Comparison of ENCODE assay signal across 22 cellular contexts in the genomic region with DNA sequence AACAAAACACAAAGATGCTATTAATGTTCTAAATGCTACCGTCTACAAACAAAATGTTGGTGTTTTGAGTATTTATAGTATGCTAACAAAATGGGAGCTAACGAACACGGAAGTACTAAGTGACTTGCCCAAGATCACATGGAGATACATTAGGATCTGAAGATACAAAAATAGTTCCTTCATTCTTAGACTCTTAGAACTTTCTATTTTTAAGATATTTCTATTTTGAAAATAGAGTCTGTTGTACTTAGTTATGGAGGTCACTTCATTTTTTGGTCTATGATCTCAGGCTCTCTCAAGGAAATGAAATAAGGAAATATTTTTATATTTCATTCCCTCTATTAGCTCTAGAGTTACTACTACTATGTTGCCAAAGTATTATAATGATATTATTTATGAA.
"Had no signal": no experiment of that assay in that cellular context is flagged by ENCODE, and none has a peak within 500 bp of the region (broad histone marks: within the 10 kb centered on the region; RNA-seq: fewer than 3 reads in every experiment).

No MANE protein-coding gene starts in this region.

- H3K27ac ChIP-seq: breast epithelium, parathyroid adenoma, right lobe of liver, testis, upper lobe of right lung, WERI-Rb-1 had no signal

- H3K27me3 Mint-ChIP-seq: activated T-helper 17 cell treated with anti-CD3 and anti-CD28 coated beads, Interleukin-2, amount 50 U/mL, for 72 hours; dendritic cell treated with granulocyte-macrophage colony-stimulating factor and Interleukin-4, amounts not matched to agents 40 ng/mL and 50 ng/mL, for 4 days had no signal

- H3K4me3 Mint-ChIP-seq: activated CD8-positive, alpha-beta T cell treated with anti-CD3 and anti-CD28 coated beads, Interleukin-2, amount 10 ng/mL, durations not matched to agents 7 days and 5 days; activated T-helper 17 cell treated with anti-CD3 and anti-CD28 coated beads, Interleukin-2, amount 50 U/mL, for 72 hours; dendritic cell treated with granulocyte-macrophage colony-stimulating factor and Interleukin-4, amounts not matched to agents 40 ng/mL and 50 ng/mL, for 4 days; natural killer cell treated with Interleukin-12 subunit alpha and Interleukin-12 subunit beta and Interleukin-15 and Interleukin-18, amount 100 ng/mL, for 72 hours; stimulated activated naive B cell treated with anti-CD40 and anti-IgM and Interleukin-4, amounts not matched to agents 10 μg/mL and 1 μg/mL and 100 μg/mL, for 72 hours had no signal

- H3K27ac Mint-ChIP-seq: activated CD8-positive, alpha-beta T cell treated with anti-CD3 and anti-CD28 coated beads, Interleukin-2, amount 10 ng/mL, durations not matched to agents 7 days and 5 days; activated naive CD4-positive, alpha-beta T cell treated with anti-CD3 and anti-CD28 coated beads, Interleukin-2, amount 50 U/mL, for 72 hours; activated T-helper 17 cell treated with anti-CD3 and anti-CD28 coated beads, Interleukin-2, amount 50 U/mL, for 72 hours; dendritic cell treated with granulocyte-macrophage colony-stimulating factor and Interleukin-4, amounts not matched to agents 40 ng/mL and 50 ng/mL, for 4 days; natural killer cell treated with Interleukin-12 subunit alpha and Interleukin-12 subunit beta and Interleukin-15 and Interleukin-18, amount 100 ng/mL, for 72 hours; stimulated activated naive B cell treated with anti-CD40 and anti-IgM and Interleukin-4, amounts not matched to agents 10 μg/mL and 1 μg/mL and 100 μg/mL, for 72 hours had no signal

- H3K36me3 ChIP-seq: breast epithelium had no signal

- H3K4me1 Mint-ChIP-seq: activated T-helper 17 cell treated with anti-CD3 and anti-CD28 coated beads, Interleukin-2, amount 50 U/mL, for 72 hours; stimulated activated naive B cell treated with anti-CD40 and anti-IgM and Interleukin-4, amounts not matched to agents 10 μg/mL and 1 μg/mL and 100 μg/mL, for 72 hours had no signal

- H3K4me1 ChIP-seq: breast epithelium, parathyroid adenoma, right lobe of liver, testis had no signal

- H3K9me3 Mint-ChIP-seq: activated naive CD4-positive, alpha-beta T cell treated with anti-CD3 and anti-CD28 coated beads, Interleukin-2, amount 50 U/mL, for 72 hours; activated T-helper 17 cell treated with anti-CD3 and anti-CD28 coated beads, Interleukin-2, amount 50 U/mL, for 72 hours; dendritic cell treated with granulocyte-macrophage colony-stimulating factor and Interleukin-4, amounts not matched to agents 40 ng/mL and 50 ng/mL, for 4 days; natural killer cell treated with Interleukin-12 subunit alpha and Interleukin-12 subunit beta and Interleukin-15 and Interleukin-18, amount 100 ng/mL, for 72 hours; stimulated activated naive B cell treated with anti-CD40 and anti-IgM and Interleukin-4, amounts not matched to agents 10 μg/mL and 1 μg/mL and 100 μg/mL, for 72 hours had no signal

- H3K27me3 ChIP-seq: breast epithelium, right lobe of liver, testis, upper lobe of right lung had no signal

- H3K36me3 Mint-ChIP-seq: activated naive CD4-positive, alpha-beta T cell treated with anti-CD3 and anti-CD28 coated beads, Interleukin-2, amount 50 U/mL, for 72 hours; natural killer cell treated with Interleukin-12 subunit alpha and Interleukin-12 subunit beta and Interleukin-15 and Interleukin-18, amount 100 ng/mL, for 72 hours; stimulated activated naive B cell treated with anti-CD40 and anti-IgM and Interleukin-4, amounts not matched to agents 10 μg/mL and 1 μg/mL and 100 μg/mL, for 72 hours had no signal

- H2AFZ ChIP-seq: parathyroid adenoma had no signal

- ATAC-seq: activated CD8-positive, alpha-beta T cell treated with anti-CD3 and anti-CD28 coated beads, Interleukin-2, amount 10 ng/mL, durations not matched to agents 7 days and 5 days; activated naive CD4-positive, alpha-beta T cell treated with anti-CD3 and anti-CD28 coated beads, Interleukin-2, amount 50 U/mL, for 72 hours; activated T-helper 17 cell treated with anti-CD3 and anti-CD28 coated beads, Interleukin-2, amount 50 U/mL, for 72 hours; natural killer cell treated with Interleukin-12 subunit alpha and Interleukin-12 subunit beta and Interleukin-15 and Interleukin-18, amount 100 ng/mL, for 72 hours; right lobe of liver; stimulated activated naive B cell treated with anti-CD40 and anti-IgM and Interleukin-4, amounts not matched to agents 10 μg/mL and 1 μg/mL and 100 μg/mL, for 72 hours; upper lobe of right lung had no signal

- H3K4me2 ChIP-seq: SK-N-SH had no signal

- H3K9me3 ChIP-seq: breast epithelium, right lobe of liver, SK-N-SH, testis, upper lobe of right lung had no signal

- DNase-seq: activated CD4-positive, alpha-beta T cell treated with anti-CD3 and anti-CD28 coated beads for 1 hour; activated CD4-positive, alpha-beta T cell treated with anti-CD3 and anti-CD28 coated beads, Interleukin-2, amount 50 U/mL, for 1 hour; activated CD8-positive, alpha-beta T cell treated with anti-CD3 and anti-CD28 coated beads, Interleukin-2, amount 10 ng/mL, durations not matched to agents 7 days and 5 days; activated T-cell treated with anti-CD3 and anti-CD28 coated beads, Interleukin-2, amount 50 U/mL, for 1 hour; cerebellar nuclear complex; effector CD4-positive, alpha-beta T cell; right lobe of liver; SK-N-SH; stimulated activated CD4-positive, alpha-beta T cell treated with anti-CD3 and anti-CD28 coated beads, Interleukin-15, amount 100 ng/mL, for 24 hours; stimulated activated CD8-positive, alpha-beta memory T cell treated with anti-CD3 and anti-CD28 coated beads, Interleukin-4, amount 100 ng/mL, for 48 hours; stimulated activated naive B cell treated with anti-CD40 and anti-IgM and Interleukin-4, amounts not matched to agents 10 μg/mL and 1 μg/mL and 100 μg/mL, for 72 hours; testis; upper lobe of right lung; WERI-Rb-1 had no signal

- H3K4me3 ChIP-seq: breast epithelium, lung, right lobe of liver, smooth muscle cell, testis, upper lobe of right lung had no signal
